Comparison of ENCODE assay signal across 7 cellular contexts in the genomic region with DNA sequence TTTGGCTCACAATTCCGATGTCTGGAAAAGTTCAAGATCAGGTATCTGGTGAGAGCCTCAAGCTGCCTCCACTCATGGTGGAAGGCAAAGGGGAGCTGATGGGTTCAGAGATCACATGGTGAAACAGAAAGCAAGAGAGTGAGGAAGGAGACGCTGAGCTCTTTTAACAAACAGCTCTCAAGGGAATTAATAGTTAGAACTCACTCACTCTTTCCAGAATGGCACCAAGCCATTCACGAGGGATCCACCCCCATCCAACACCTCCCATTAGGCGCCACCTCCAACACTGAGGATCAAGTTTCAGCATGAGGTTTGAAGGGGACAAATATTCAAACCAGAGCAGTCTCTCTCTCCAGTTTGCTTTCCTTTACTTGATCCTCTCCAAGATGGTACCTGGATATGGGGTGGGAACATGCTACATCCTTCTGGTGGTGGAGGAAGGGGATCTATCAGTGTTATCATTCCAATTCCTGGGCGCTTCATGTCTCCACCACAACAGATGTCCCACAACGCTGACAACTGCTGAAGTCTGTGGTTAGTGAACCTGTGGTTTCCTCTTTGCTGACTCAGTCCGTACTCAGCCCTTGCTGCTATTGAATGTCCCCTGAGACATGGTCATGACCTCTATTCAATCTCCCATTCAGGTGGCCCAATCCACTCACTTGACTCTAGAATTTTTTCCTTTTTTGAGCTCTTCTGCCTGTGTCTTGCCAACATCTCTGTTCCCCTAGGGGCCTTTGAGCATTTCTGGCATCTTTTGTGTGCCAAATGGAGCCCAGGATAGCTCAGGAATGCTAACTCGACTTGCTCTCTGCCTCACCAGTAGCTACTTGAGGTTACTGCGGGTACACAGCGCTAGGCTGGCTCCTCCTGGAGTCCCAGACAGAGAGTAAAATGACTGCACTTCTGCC.
DNase-seq lines count a peak whose midpoint lies in the region; ATAC-seq and TF ChIP-seq lines count a peak whose summit lies in the region.

No MANE protein-coding gene starts in this region.

- H3K4me3 ChIP-seq in gastroesophageal sphincter = no peak overlapping the region

- no peaks in the 10 kb centered on the region for H3K27me3 ChIP-seq in gastroesophageal sphincter

- H3K9me3 Mint-ChIP-seq in IgD-negative memory B cell = no peaks in the 10 kb centered on the region
- no peaks in the 10 kb centered on the region for H3K9me3 Mint-ChIP-seq in central memory CD8-positive, alpha-beta T cell

- H3K4me1 Mint-ChIP-seq in IgD-negative memory B cell = peaks cover 0 to 15% (median 8%) of the 10 kb centered on the region in 3 donors
- peaks cover 15% of the 10 kb centered on the region for H3K4me1 Mint-ChIP-seq in central memory CD8-positive, alpha-beta T cell

- H3K27ac Mint-ChIP-seq in IgD-negative memory B cell = peak overlapping the region in 2 of 3 donors; percentile 33 to 53
- H3K27ac Mint-ChIP-seq in central memory CD8-positive, alpha-beta T cell (ENCODE audit: low read depth) = no peak overlapping the region

- DNase-seq in SW480 (ENCODE audit: low spot score) = peak; percentile 81
- DNase-seq in central memory CD8-positive, alpha-beta T cell (ENCODE audit: low spot score in 2 of 2) = no peak
- peak; percentile 30 to 32 for DNase-seq in stimulated activated CD4-positive, alpha-beta T cell treated with anti-CD3 and anti-CD28 coated beads, Interleukin-4, amount 100 ng/mL, for 48 hours (ENCODE audit: low read depth in 2 of 2)

- no peaks in the 10 kb centered on the region for H3K9me3 ChIP-seq in gastroesophageal sphincter

- TF ChIP-seq EP300 in gastroesophageal sphincter (IDR thresholded peaks at IDR 0.05) = no peak

- no peaks in the 10 kb centered on the region for H3K4me1 ChIP-seq in gastroesophageal sphincter

- TF ChIP-seq CTCF in gastroesophageal sphincter (IDR thresholded peaks at IDR 0.05) = no peak

- H3K4me3 Mint-ChIP-seq in IgD-negative memory B cell = peak overlapping the region; percentile 2 to 51 (median 21)
- peak overlapping the region; percentile 52 for H3K4me3 Mint-ChIP-seq in central memory CD8-positive, alpha-beta T cell

- peak; percentile 91 for ATAC-seq in GM18498 (IDR thresholded peaks at IDR 0.05; ENCODE audit: unreplicated experiment)
- ATAC-seq in GM21737 (IDR thresholded peaks at IDR 0.05; ENCODE audit: unreplicated experiment) = peak; percentile 96
- ATAC-seq in central memory CD8-positive, alpha-beta T cell (replicated peaks; ENCODE audit: extremely low read depth, poor library complexity, severe bottlenecking) = peak; percentile 80
- ATAC-seq in gastroesophageal sphincter = no peak

- no peak overlapping the region for H3K27ac ChIP-seq in gastroesophageal sphincter

- TF ChIP-seq POLR2A in gastroesophageal sphincter (IDR thresholded peaks at IDR 0.05) = no peak

- H3K36me3 ChIP-seq in gastroesophageal sphincter = no peaks in the 10 kb centered on the region

- WGBS in gastroesophageal sphincter (ENCODE audit: low coverage in 1 of 2), 2 donors = 20 to 52% methylated on average over 1 to 7 of the region's 10 CpGs

- peaks cover 24% of the 10 kb centered on the region for H3K27me3 Mint-ChIP-seq in IgD-negative memory B cell
- no peaks in the 10 kb centered on the region for H3K27me3 Mint-ChIP-seq in central memory CD8-positive, alpha-beta T cell

- peaks cover 3% of the 10 kb centered on the region for H3K36me3 Mint-ChIP-seq in IgD-negative memory B cell
- no peaks in the 10 kb centered on the region for H3K36me3 Mint-ChIP-seq in central memory CD8-positive, alpha-beta T cell (ENCODE audit: insufficient read depth)

Comparison
In these comparisons a context has a peak if more than half of its experiments do, and no peak if none do; other contexts are left out.
1. DNase-seq: peak in SW480 (single experiment) and stimulated activated CD4-positive, alpha-beta T cell treated with anti-CD3 and anti-CD28 coated beads, Interleukin-4, amount 100 ng/mL, for 48 hours (2 of 2); none in central memory CD8-positive, alpha-beta T cell (0 of 2).